In genomic region chrX:81202413-81202794, GRCh38 we compare ENCODE assay signal across 8 cellular contexts. TPM values are rescaled to one million over a fixed set of nuclear protein-coding genes. Genes with fewer than 3 reads are reported as not detected.
DNase-seq lines count a peak whose midpoint lies in the region; ATAC-seq and TF ChIP-seq lines count a peak whose summit lies in the region.

No MANE protein-coding gene starts in this region.

- H3K27me3 Mint-ChIP-seq in memory B cell: no peaks in the 10 kb centered on the region

- ATAC-seq in memory B cell (ENCODE audit: low read depth) (no peak), HG02840 (IDR thresholded peaks at IDR 0.05; ENCODE audit: low FRiP score, unreplicated experiment) (no peak)

- peak overlapping the region; percentile 98 for H3K27ac Mint-ChIP-seq in memory B cell

- TF ChIP-seq POLR2A in NB4 (IDR thresholded peaks at IDR 0.05; ENCODE audit: extremely low read depth, insufficient read length): no peak

- H3K27ac ChIP-seq in cingulate gyrus (ENCODE audit: low read depth, low read length) (peak overlapping the region; percentile 65), urinary bladder (ENCODE audit: low read depth) (peak overlapping the region; percentile 5)

- DNase-seq in EL (peak; percentile 10), NB4 (ENCODE audit: low read depth) (peak; percentile 53), memory B cell (ENCODE audit: low spot score in 2 of 2) (no peak), GDM1 (lab: John Stamatoyannopoulos, UW) (no peak), HK-2 (ENCODE audit: unreplicated experiment) (no peak)

- H3K9me3 Mint-ChIP-seq in memory B cell: no peaks in the 10 kb centered on the region

- no peaks in the 10 kb centered on the region for H3K36me3 ChIP-seq in urinary bladder (ENCODE audit: insufficient read depth)

- peak overlapping the region; percentile 99 for H3K4me3 Mint-ChIP-seq in memory B cell

- no peak for TF ChIP-seq CTCF in NB4 (IDR thresholded peaks at IDR 0.05; ENCODE audit: low read depth, low read length)

- H3K36me3 Mint-ChIP-seq in memory B cell: peaks cover 10% of the 10 kb centered on the region

- no peaks in the 10 kb centered on the region for H3K4me1 ChIP-seq in urinary bladder (ENCODE audit: insufficient read depth)

- H3K4me3 ChIP-seq in NB4 (ENCODE audit: low read depth, low read length) (peak overlapping the region; percentile 90), urinary bladder (ENCODE audit: low read depth, low read length) (peak overlapping the region; percentile 70)

- 0% methylated on average over 8 of the region's 8 CpGs for whole genome bisulfite sequencing in urinary bladder

- peaks cover 25% of the 10 kb centered on the region for H3K4me1 Mint-ChIP-seq in memory B cell

RNA-seq across cellular contexts. Expression of gene SH3BGRL, which starts 0.5 kb away (rescaled TPM):
- total RNA-seq in urinary bladder: 286 TPM
- polyA plus RNA-seq in urinary bladder: 262 TPM

RNA-seq across cellular contexts. Expression of gene HMGN5, which starts 0.7 kb away (rescaled TPM):
- 4.9 TPM for total RNA-seq in urinary bladder
- polyA plus RNA-seq in urinary bladder: 14.5 TPM

Comparison
In these comparisons a context has a peak if more than half of its experiments do, and no peak if none do; other contexts are left out.
1. DNase-seq: peak in EL (single experiment) and NB4 (single experiment); none in memory B cell (0 of 2), GDM1 (single experiment) and HK-2 (single experiment).